Comparison of ENCODE assay signal across 16 cellular contexts in genomic region chrX:40260123-40260751, GRCh38.
DNase-seq lines count a peak whose midpoint lies in the region; FAIRE-seq and TF ChIP-seq lines count a peak whose summit lies in the region.
"Had no signal": no experiment of that assay in that cellular context is flagged by ENCODE, and none has a peak within 500 bp of the region (broad histone marks: within the 10 kb centered on the region; RNA-seq: fewer than 3 reads in every experiment).

No MANE protein-coding gene starts in this region.

- peaks cover 32% of the 10 kb centered on the region for H3K4me1 ChIP-seq in BLaER1

- no peak for TF ChIP-seq POLR2A in H54 (IDR thresholded peaks at IDR 0.05; ENCODE audit: low read depth, low read length)

- DNase-seq in EH (ENCODE audit: low read depth) (peak; percentile 69), RPMI7951 (ENCODE audit: low read depth) (peak; percentile 19), islet precursor cell (peak; percentile 71), H54 (ENCODE audit: insufficient read length, low spot score) (no peak), NCI-H1694 (lab: John Stamatoyannopoulos, UW) (no peak)
- no peak for DNase-seq in activated CD8-positive, alpha-beta memory T cell treated with anti-CD3 and anti-CD28 coated beads, Interleukin-2, amount 50 U/mL, for 4 hours
- DNase-seq: activated CD4-positive, alpha-beta T cell treated with anti-CD3 and anti-CD28 coated beads, Interleukin-2, amount 50 U/mL, for 48 hours; amygdala; DMS153; endodermal cell; foreskin melanocyte; MM.1S; NCI-H446 treated with DMSO at 0.1 percent for 48 hours had no signal

- H3K36me3 ChIP-seq in BLaER1 = no peaks in the 10 kb centered on the region

- peak overlapping the region; percentile 32; the same call in 1 of the 2 replicates for H3K4me2 ChIP-seq in BLaER1

- no peak overlapping the region for H3K9ac ChIP-seq in BLaER1

- H3K4me3 ChIP-seq in BLaER1 = no peak overlapping the region

- H3K9me3 ChIP-seq in BLaER1 = no peaks in the 10 kb centered on the region

- no peak for FAIRE-seq in H54 (lab: Jason Lieb, UNC)
- FAIRE-seq: GM19239 had no signal

- H3K27ac ChIP-seq in BLaER1 = no peak overlapping the region
- H3K27ac ChIP-seq: C4-2B had no signal

- no peaks in the 10 kb centered on the region for H4K20me1 ChIP-seq in BLaER1

- H3K27me3 ChIP-seq in BLaER1 = no peaks in the 10 kb centered on the region

Comparison
In these comparisons a context has a peak if more than half of its experiments do, and no peak if none do; other contexts are left out.
1. DNase-seq: peak in EH (single experiment), RPMI7951 (single experiment) and islet precursor cell (single experiment); none in H54 (single experiment), activated CD8-positive, alpha-beta memory T cell treated with anti-CD3 and anti-CD28 coated beads, Interleukin-2, amount 50 U/mL, for 4 hours (single experiment) and NCI-H1694 (single experiment).